In the genomic region with DNA sequence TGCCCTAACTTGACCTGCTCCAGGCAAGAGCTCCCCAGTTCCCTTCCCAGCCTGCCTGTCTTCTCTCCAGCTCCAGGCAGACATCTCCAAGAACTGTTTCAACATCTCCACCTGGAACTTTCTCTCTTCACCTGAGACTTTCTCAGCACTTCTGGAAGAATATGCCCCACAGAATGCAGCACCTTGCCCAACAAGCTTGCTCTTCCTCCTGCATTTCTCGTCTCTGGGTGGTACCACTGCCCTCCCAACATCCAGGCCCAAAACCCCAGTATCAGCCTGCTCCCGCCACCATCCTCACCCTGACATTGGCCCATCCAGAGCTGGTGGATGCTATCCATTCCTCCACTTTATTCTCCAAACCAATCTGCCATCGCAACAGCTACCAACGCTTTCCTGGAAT, we compare ENCODE assay signal across 29 cellular contexts. TPM values are rescaled to one million over a fixed set of nuclear protein-coding genes. Genes with fewer than 3 reads are reported as not detected.
DNase-seq lines count a peak whose midpoint lies in the region; ATAC-seq and TF ChIP-seq lines count a peak whose summit lies in the region.
"Had no signal": no experiment of that assay in that cellular context is flagged by ENCODE, and none has a peak within 500 bp of the region (broad histone marks: within the 10 kb centered on the region; RNA-seq: fewer than 3 reads in every experiment).

No MANE protein-coding gene starts in this region.

- no peak overlapping the region for H3K27ac ChIP-seq in IMR-90 (ENCODE audit: insufficient read depth, low read length)
- H3K27ac ChIP-seq: esophagus muscularis mucosa, foreskin keratinocyte, heart right ventricle, ovary, PC-9, skin epidermis had no signal

- no peak overlapping the region for H3K4me3 ChIP-seq in IMR-90 (ENCODE audit: insufficient read depth, low read depth, low read length)
- H3K4me3 ChIP-seq: esophagus muscularis mucosa, heart right ventricle, lung, ovary, PC-9, skin epidermis had no signal

- H3K23ac ChIP-seq in IMR-90 (ENCODE audit: low read depth, low read length), result peak overlapping the region; percentile 63

- POLR2A ChIA-PET in IMR-90 (lab: Charles Lee; ENCODE audit: unreplicated experiment), result no interaction called here
- POLR2A ChIA-PET in activated CD8-positive, alpha-beta T cell treated with anti-CD3 and anti-CD28 coated beads, Interleukin-2, amount 10 ng/mL, durations not matched to agents 7 days and 5 days (lab: Charles Lee), result interaction anchor here (0.9 to 1.4 kb wide), 4 partner anchors 9 to 241 kb away, joined by 3 to 7 read pairs (median 4); no protein-coding TSS in a partner anchor

- dilution Hi-C loops in IMR-90 (cut with HindIII; ENCODE audit: low sequenced_read_pairs, unreplicated experiment), result no loop called here

- H3K9me1 ChIP-seq in IMR-90 (ENCODE audit: insufficient read depth, low read length), result peaks cover 46% of the 10 kb centered on the region

- H2BK120ac ChIP-seq in IMR-90 (ENCODE audit: low read depth, low read length), result no peak overlapping the region

- in situ Hi-C loops in IMR-90 (cut with MboI; ENCODE audit: low sequenced_read_pairs), result no loop called here

- H3K79me1 ChIP-seq in IMR-90 (ENCODE audit: low read depth in 1 of 2, low read length in 2 of 2), result peaks cover 46 to 90% of the 10 kb centered on the region in 2 experiments

- no peak overlapping the region for H2BK5ac ChIP-seq in IMR-90 (ENCODE audit: low read depth, low read length, poor library complexity, severe bottlenecking)

- H3K4me2 ChIP-seq in IMR-90 (ENCODE audit: low read depth, low read length), result no peak overlapping the region
- H3K4me2 ChIP-seq: PC-9 had no signal

- peak overlapping the region; percentile 31 for H2AK5ac ChIP-seq in IMR-90 (ENCODE audit: low read depth, low read length)

- no TSS peak for BruUV-seq in IMR-90 (replicated peaks; lab: Mats Ljungman, UMichigan)

- no peak for ATAC-seq in activated naive CD4-positive, alpha-beta T cell treated with anti-CD3 and anti-CD28 coated beads, Interleukin-2, amount 50 U/mL, for 72 hours
- ATAC-seq in IMR-90 (ENCODE audit: low read depth), result no peak
- no peak for ATAC-seq in activated CD8-positive, alpha-beta T cell treated with anti-CD3 and anti-CD28 coated beads, Interleukin-2, amount 10 ng/mL, durations not matched to agents 7 days and 5 days
- ATAC-seq in stimulated activated memory B cell treated with anti-CD40 and anti-IgM and Interleukin-4, amounts not matched to agents 10 μg/mL and 1 μg/mL and 100 μg/mL, for 72 hours, result no peak
- ATAC-seq: activated CD8-positive, alpha-beta memory T cell treated with anti-CD3 and anti-CD28 coated beads, Interleukin-2, amount 10 ng/mL, durations not matched to agents 7 days and 5 days; foreskin keratinocyte; HCT116; Right ventricle myocardium inferior had no signal

- WGBS in IMR-90 (ENCODE audit: extremely low coverage in 2 of 2, insufficient read length in 1 of 2), 2 experiments, result 100% methylated on average over 2 of the region's 4 CpGs; no CpG with 5 or more reads in 1 of the 2 experiments

- CTCF ChIA-PET in IMR-90 (lab: Yijun Ruan, JAX), result no interaction called here
- CTCF ChIA-PET in activated CD8-positive, alpha-beta T cell treated with anti-CD3 and anti-CD28 coated beads, Interleukin-2, amount 10 ng/mL, durations not matched to agents 7 days and 5 days (lab: Charles Lee), result interaction anchor here (3.3 kb wide), 1 partner anchor 9 kb away, joined by 15 read pairs; no protein-coding TSS in a partner anchor

- no peak for TF ChIP-seq POLR2A in IMR-90 (IDR thresholded peaks at IDR 0.05; ENCODE audit: low read depth, low read length)

- peaks cover 76% of the 10 kb centered on the region for H4K20me1 ChIP-seq in IMR-90 (ENCODE audit: insufficient read depth, low read length)

- H2BK15ac ChIP-seq in IMR-90 (ENCODE audit: low read depth, low read length), result no peak overlapping the region

- no peak overlapping the region for H3K9ac ChIP-seq in IMR-90 (ENCODE audit: low read depth, low read length)

- peaks cover 12% of the 10 kb centered on the region for H3K36me3 ChIP-seq in IMR-90 (ENCODE audit: control insufficient read depth, insufficient read depth, low read length)
- H3K36me3 ChIP-seq: BE2C, ovary had no signal

- peaks cover 50 to 83% of the 10 kb centered on the region in 2 donors for H3K36me3 Mint-ChIP-seq in activated naive CD4-positive, alpha-beta T cell treated with anti-CD3 and anti-CD28 coated beads, Interleukin-2, amount 50 U/mL, for 72 hours
- peaks cover 80% of the 10 kb centered on the region for H3K36me3 Mint-ChIP-seq in activated CD8-positive, alpha-beta T cell treated with anti-CD3 and anti-CD28 coated beads, Interleukin-2, amount 10 ng/mL, durations not matched to agents 7 days and 5 days (ENCODE audit: low read depth)
- peaks cover 78% of the 10 kb centered on the region for H3K36me3 Mint-ChIP-seq in stimulated activated memory B cell treated with anti-CD40 and anti-IgM and Interleukin-4, amounts not matched to agents 10 μg/mL and 1 μg/mL and 100 μg/mL, for 72 hours

- H2AFZ ChIP-seq in IMR-90 (replicated peaks; ENCODE audit: low read length, poor library complexity), result no peak overlapping the region
- H2AFZ ChIP-seq: PC-9 had no signal

- no peak overlapping the region for H3K18ac ChIP-seq in IMR-90 (ENCODE audit: low read depth, low read length)

- H3K27me3 ChIP-seq in IMR-90 (ENCODE audit: control insufficient read depth, insufficient read depth, low read length), result no peaks in the 10 kb centered on the region
- H3K27me3 ChIP-seq: BE2C, esophagus muscularis mucosa, foreskin keratinocyte, heart right ventricle, ovary had no signal

- intact Hi-C loops in IMR-90 (cut with micrococcal nuclease), result no loop called here

- H3K27me3 Mint-ChIP-seq in activated CD8-positive, alpha-beta T cell treated with anti-CD3 and anti-CD28 coated beads, Interleukin-2, amount 10 ng/mL, durations not matched to agents 7 days and 5 days (ENCODE audit: low read depth), result no peaks in the 10 kb centered on the region
- peaks cover 19% of the 10 kb centered on the region for H3K27me3 Mint-ChIP-seq in stimulated activated memory B cell treated with anti-CD40 and anti-IgM and Interleukin-4, amounts not matched to agents 10 μg/mL and 1 μg/mL and 100 μg/mL, for 72 hours
- H3K27me3 Mint-ChIP-seq: activated CD8-positive, alpha-beta memory T cell treated with anti-CD3 and anti-CD28 coated beads, Interleukin-2, amount 10 ng/mL, durations not matched to agents 7 days and 5 days; activated naive CD8-positive, alpha-beta T cell had no signal

- no peak overlapping the region for H4K91ac ChIP-seq in IMR-90 (ENCODE audit: insufficient read depth, low read depth, low read length)

- no peak overlapping the region for H2BK20ac ChIP-seq in IMR-90 (ENCODE audit: low read depth, low read length)

- H3K27ac Mint-ChIP-seq in activated naive CD4-positive, alpha-beta T cell treated with anti-CD3 and anti-CD28 coated beads, Interleukin-2, amount 50 U/mL, for 72 hours, result peak overlapping the region; percentile 31 to 62
- peak overlapping the region; percentile 30 for H3K27ac Mint-ChIP-seq in activated CD8-positive, alpha-beta T cell treated with anti-CD3 and anti-CD28 coated beads, Interleukin-2, amount 10 ng/mL, durations not matched to agents 7 days and 5 days
- H3K27ac Mint-ChIP-seq in stimulated activated memory B cell treated with anti-CD40 and anti-IgM and Interleukin-4, amounts not matched to agents 10 μg/mL and 1 μg/mL and 100 μg/mL, for 72 hours, result peak overlapping the region; percentile 100
- H3K27ac Mint-ChIP-seq: activated CD8-positive, alpha-beta memory T cell treated with anti-CD3 and anti-CD28 coated beads, Interleukin-2, amount 10 ng/mL, durations not matched to agents 7 days and 5 days; activated naive CD8-positive, alpha-beta T cell had no signal

- H2AK9ac ChIP-seq in IMR-90 (replicated peaks; ENCODE audit: low read depth, low read length, poor library complexity), result no peak overlapping the region

- no peak overlapping the region for H4K5ac ChIP-seq in IMR-90 (ENCODE audit: low read depth, low read length)

- H3K56ac ChIP-seq in IMR-90 (ENCODE audit: extremely low read depth, insufficient read depth, low read length), result no peak overlapping the region

- peaks cover 0 to 6% of the 10 kb centered on the region in 2 donors for H3K9me3 Mint-ChIP-seq in activated naive CD4-positive, alpha-beta T cell treated with anti-CD3 and anti-CD28 coated beads, Interleukin-2, amount 50 U/mL, for 72 hours
- no peaks in the 10 kb centered on the region for H3K9me3 Mint-ChIP-seq in activated CD8-positive, alpha-beta T cell treated with anti-CD3 and anti-CD28 coated beads, Interleukin-2, amount 10 ng/mL, durations not matched to agents 7 days and 5 days (ENCODE audit: insufficient read depth)
- peaks cover 4% of the 10 kb centered on the region for H3K9me3 Mint-ChIP-seq in stimulated activated memory B cell treated with anti-CD40 and anti-IgM and Interleukin-4, amounts not matched to agents 10 μg/mL and 1 μg/mL and 100 μg/mL, for 72 hours
- H3K9me3 Mint-ChIP-seq: nephron progenitor cell had no signal

- no peak for DNase-seq in activated naive CD4-positive, alpha-beta T cell treated with anti-CD3 and anti-CD28 coated beads, Interleukin-2, amount 50 U/mL, for 72 hours (ENCODE audit: low spot score in 2 of 2)
- no peak for DNase-seq in activated naive CD4-positive, alpha-beta T cell treated with Interleukin-2 at 50 U/mL for 16 hours
- no peak for DNase-seq in IMR-90
- no peak for DNase-seq in activated CD8-positive, alpha-beta T cell treated with anti-CD3 and anti-CD28 coated beads, Interleukin-2, amount 10 ng/mL, durations not matched to agents 7 days and 5 days
- DNase-seq in activated effector memory CD4-positive, alpha-beta T cell treated with anti-CD3 and anti-CD28 coated beads, Interleukin-2, amount 50 U/mL, for 16 hours, result no peak
- DNase-seq in HK-2 (ENCODE audit: unreplicated experiment), result no peak
- DNase-seq in HPDE6-E6E7 (ENCODE audit: extremely low spot score), result no peak
- DNase-seq: activated CD4-positive, alpha-beta T cell treated with anti-CD3 and anti-CD28 coated beads for 48 hours; activated CD8-positive, alpha-beta memory T cell treated with anti-CD3 and anti-CD28 coated beads, Interleukin-2, amount 10 ng/mL, durations not matched to agents 7 days and 5 days; BE2C; COR-L47; DMS79; heart right ventricle; kidney glomerular epithelial cell; NCI-H1694; nephron progenitor cell; ovary; PC-9; retina; stimulated activated CD8-positive, alpha-beta memory T cell treated with anti-CD3 and anti-CD28 coated beads, Interleukin-4, amount 100 ng/mL, for 48 hours; substantia nigra had no signal

- H3K14ac ChIP-seq in IMR-90 (replicated peaks; ENCODE audit: low read depth, low read length), result peak overlapping the region; percentile 23; the same call in 1 of the 2 replicates

- H4K8ac ChIP-seq in IMR-90 (ENCODE audit: low read depth in 2 of 2, low read length in 2 of 2), result no peak overlapping the region

- peaks cover 75% of the 10 kb centered on the region for H3K4me1 Mint-ChIP-seq in activated CD8-positive, alpha-beta T cell treated with anti-CD3 and anti-CD28 coated beads, Interleukin-2, amount 10 ng/mL, durations not matched to agents 7 days and 5 days (ENCODE audit: low read depth)
- H3K4me1 Mint-ChIP-seq in stimulated activated memory B cell treated with anti-CD40 and anti-IgM and Interleukin-4, amounts not matched to agents 10 μg/mL and 1 μg/mL and 100 μg/mL, for 72 hours, result peaks cover 71% of the 10 kb centered on the region

- no peak overlapping the region; the same call in 1 of the 2 replicates for H3K4ac ChIP-seq in IMR-90 (ENCODE audit: low read depth, low read length)

- H3K9me3 ChIP-seq in IMR-90 (ENCODE audit: control insufficient read depth, insufficient read depth, low read length), result no peaks in the 10 kb centered on the region
- H3K9me3 ChIP-seq: BE2C, esophagus muscularis mucosa, heart right ventricle, ovary had no signal

- peaks cover 18% of the 10 kb centered on the region for H3K4me1 ChIP-seq in IMR-90 (ENCODE audit: control insufficient read depth, insufficient read depth, low read length)
- H3K4me1 ChIP-seq: BE2C, foreskin keratinocyte had no signal

- TF ChIP-seq CTCF in IMR-90 (conservative IDR thresholded peaks at IDR 0.05; ENCODE audit: low read depth, low read length), result no peak

- no peak for TF ChIP-seq RAD21 in IMR-90 (IDR thresholded peaks at IDR 0.05; ENCODE audit: low read length)

- no peak overlapping the region for H3K4me3 Mint-ChIP-seq in activated CD8-positive, alpha-beta T cell treated with anti-CD3 and anti-CD28 coated beads, Interleukin-2, amount 10 ng/mL, durations not matched to agents 7 days and 5 days
- H3K4me3 Mint-ChIP-seq in stimulated activated memory B cell treated with anti-CD40 and anti-IgM and Interleukin-4, amounts not matched to agents 10 μg/mL and 1 μg/mL and 100 μg/mL, for 72 hours, result peak overlapping the region; percentile 43
- H3K4me3 Mint-ChIP-seq: activated CD8-positive, alpha-beta memory T cell treated with anti-CD3 and anti-CD28 coated beads, Interleukin-2, amount 10 ng/mL, durations not matched to agents 7 days and 5 days; activated naive CD8-positive, alpha-beta T cell; nephron progenitor cell had no signal

RNA-seq across cellular contexts. Expression of a gene that starts 8.8 kb away (rescaled TPM):
- total RNA-seq in activated naive CD4-positive, alpha-beta T cell treated with anti-CD3 and anti-CD28 coated beads, Interleukin-2, amount 50 U/mL, for 72 hours, result 100 to 1,000 TPM in 1 of 2 donors, 10 to 100 TPM in 1; 94.3 to 111 TPM
- total RNA-seq in IMR-90 (2012; rRNA removed), result 52.0 and 52.2 TPM in 2 replicates
- polyA plus RNA-seq in IMR-90 (2012; rRNA removed), result 44.8 and 45.0 TPM in 2 replicates
- 37.9 and 67.2 TPM in 2 replicates for polyA plus RNA-seq in IMR-90 (2012; cell fraction: cytosol; rRNA removed)
- polyA plus RNA-seq in IMR-90 (2012; cell fraction: nucleus; rRNA removed; ENCODE audit: low replicate concordance), result 19.1 and 28.3 TPM in 2 replicates
- 10 to 100 TPM; 59.9 to 63.4 TPM for total RNA-seq in activated CD8-positive, alpha-beta T cell treated with anti-CD3 and anti-CD28 coated beads, Interleukin-2, amount 10 ng/mL, durations not matched to agents 7 days and 5 days

Comparison
In these comparisons a context has a peak if more than half of its experiments do, and no peak if none do; other contexts are left out.
1. H3K27ac Mint-ChIP-seq: peak in every context shown above with its lines; median percentile 100 in stimulated activated memory B cell treated with anti-CD40 and anti-IgM and Interleukin-4, amounts not matched to agents 10 μg/mL and 1 μg/mL and 100 μg/mL, for 72 hours; 46 in activated naive CD4-positive, alpha-beta T cell treated with anti-CD3 and anti-CD28 coated beads, Interleukin-2, amount 50 U/mL, for 72 hours; 30 in activated CD8-positive, alpha-beta T cell treated with anti-CD3 and anti-CD28 coated beads, Interleukin-2, amount 10 ng/mL, durations not matched to agents 7 days and 5 days.